ENCODE assay signal across 18 cellular contexts in the genomic region with DNA sequence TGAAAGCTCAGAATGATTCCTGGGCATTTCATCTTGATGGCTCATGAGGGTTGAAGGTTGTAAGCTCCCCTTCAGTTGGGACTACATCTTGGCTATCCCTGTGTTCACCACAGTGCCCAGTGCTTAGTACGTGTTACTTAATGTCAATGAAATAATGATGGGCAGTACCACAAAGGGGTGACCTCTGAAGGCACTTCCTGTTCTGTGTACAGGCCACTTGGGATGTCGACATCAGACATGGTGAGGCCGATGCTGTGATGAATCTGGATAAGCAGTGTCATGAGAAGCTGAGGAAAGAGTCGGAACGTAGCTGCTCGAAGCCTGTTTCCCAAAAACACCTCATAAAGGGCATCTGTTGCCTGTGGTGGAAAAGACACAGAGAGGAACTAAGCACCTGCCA.
"Had no signal": no experiment of that assay in that cellular context is flagged by ENCODE, and none has a peak within 500 bp of the region (broad histone marks: within the 10 kb centered on the region; RNA-seq: fewer than 3 reads in every experiment).

No MANE protein-coding gene starts in this region.

- H3K9me3 ChIP-seq: right atrium auricular region, tibial nerve had no signal

- DNase-seq: activated CD4-positive, alpha-beta memory T cell treated with anti-CD3 and anti-CD28 coated beads for 36 hours; activated CD4-positive, CD25-positive, alpha-beta regulatory T cell treated with anti-CD3 and anti-CD28 coated beads, Interleukin-2, amount 50 U/mL, for 72 hours; activated gamma-delta T cell treated with Interleukin-2 at 50 U/mL for 16 hours; activated naive CD8-positive, alpha-beta T cell treated with anti-CD3 and anti-CD28 coated beads for 36 hours; activated T-cell treated with anti-CD3 and anti-CD28 coated beads, Interleukin-2, amount 50 U/mL, for 48 hours; anterior cingulate cortex; cerebellar nuclear complex; endodermal cell; erythroblast; hippocampal formation; kidney glomerular epithelial cell; midbrain; naive B cell; stimulated activated CD4-positive, alpha-beta T cell treated with anti-CD3 and anti-CD28 coated beads, Interleukin-1b, Interleukin-23, amount 100 ng/mL, for 48 hours had no signal

- H3K36me3 Mint-ChIP-seq: activated CD4-positive, alpha-beta memory T cell treated with anti-CD3 and anti-CD28 coated beads for 36 hours; activated naive CD8-positive, alpha-beta T cell treated with anti-CD3 and anti-CD28 coated beads for 36 hours; naive B cell; stimulated activated memory B cell treated with anti-CD40 and anti-IgM and Interleukin-4, amounts not matched to agents 10 μg/mL and 1 μg/mL and 100 μg/mL, for 72 hours had no signal

- H3K36me3 ChIP-seq: right atrium auricular region, tibial nerve had no signal

- ATAC-seq: stimulated activated memory B cell treated with anti-CD40 and anti-IgM and Interleukin-4, amounts not matched to agents 10 μg/mL and 1 μg/mL and 100 μg/mL, for 72 hours had no signal

- H3K27ac Mint-ChIP-seq: activated CD4-positive, alpha-beta memory T cell treated with anti-CD3 and anti-CD28 coated beads for 36 hours; activated naive CD8-positive, alpha-beta T cell treated with anti-CD3 and anti-CD28 coated beads for 36 hours; endodermal cell; naive B cell; stimulated activated memory B cell treated with anti-CD40 and anti-IgM and Interleukin-4, amounts not matched to agents 10 μg/mL and 1 μg/mL and 100 μg/mL, for 72 hours; T-helper 2 cell treated with Interferon-gamma antibody and Interleukin-4, amounts not matched to agents 5 μg/mL and 100 μg/mL, for 36 hours had no signal

- H3K4me3 ChIP-seq: right atrium auricular region, tibial nerve had no signal

- H3K4me1 Mint-ChIP-seq: activated naive CD8-positive, alpha-beta T cell treated with anti-CD3 and anti-CD28 coated beads for 36 hours; endodermal cell; naive B cell; stimulated activated memory B cell treated with anti-CD40 and anti-IgM and Interleukin-4, amounts not matched to agents 10 μg/mL and 1 μg/mL and 100 μg/mL, for 72 hours had no signal

- H3K9me3 Mint-ChIP-seq: activated CD4-positive, alpha-beta memory T cell treated with anti-CD3 and anti-CD28 coated beads for 36 hours; activated naive CD8-positive, alpha-beta T cell treated with anti-CD3 and anti-CD28 coated beads for 36 hours; naive B cell; stimulated activated memory B cell treated with anti-CD40 and anti-IgM and Interleukin-4, amounts not matched to agents 10 μg/mL and 1 μg/mL and 100 μg/mL, for 72 hours; T-helper 2 cell treated with Interferon-gamma antibody and Interleukin-4, amounts not matched to agents 5 μg/mL and 100 μg/mL, for 36 hours had no signal

- H3K4me3 Mint-ChIP-seq: activated CD4-positive, alpha-beta memory T cell treated with anti-CD3 and anti-CD28 coated beads for 36 hours; activated naive CD8-positive, alpha-beta T cell treated with anti-CD3 and anti-CD28 coated beads for 36 hours; endodermal cell; naive B cell; stimulated activated memory B cell treated with anti-CD40 and anti-IgM and Interleukin-4, amounts not matched to agents 10 μg/mL and 1 μg/mL and 100 μg/mL, for 72 hours; T-helper 2 cell treated with Interferon-gamma antibody and Interleukin-4, amounts not matched to agents 5 μg/mL and 100 μg/mL, for 36 hours had no signal

- H3K27me3 ChIP-seq: right atrium auricular region, tibial nerve had no signal

- H3K4me1 ChIP-seq: right atrium auricular region, tibial nerve had no signal

- H3K27me3 Mint-ChIP-seq: activated CD4-positive, alpha-beta memory T cell treated with anti-CD3 and anti-CD28 coated beads for 36 hours; activated naive CD8-positive, alpha-beta T cell treated with anti-CD3 and anti-CD28 coated beads for 36 hours; naive B cell; stimulated activated memory B cell treated with anti-CD40 and anti-IgM and Interleukin-4, amounts not matched to agents 10 μg/mL and 1 μg/mL and 100 μg/mL, for 72 hours had no signal

- H3K27ac ChIP-seq: right atrium auricular region, tibial nerve had no signal
